Comparison of ENCODE assay signal across 23 cellular contexts in genomic region chr7:42197391-42197790, GRCh38. TPM values are rescaled to one million over a fixed set of nuclear protein-coding genes. Genes with fewer than 3 reads are reported as not detected.
DNase-seq lines count a peak whose midpoint lies in the region; TF ChIP-seq lines count a peak whose summit lies in the region.
"Had no signal": no experiment of that assay in that cellular context is flagged by ENCODE, and none has a peak within 500 bp of the region (broad histone marks: within the 10 kb centered on the region; RNA-seq: fewer than 3 reads in every experiment).

No MANE protein-coding gene starts in this region.

- no peak overlapping the region for H3K4me3 ChIP-seq in fibroblast of villous mesenchyme (ENCODE audit: low read depth, low read length)
- no peak overlapping the region for H3K4me3 ChIP-seq in skeletal muscle cell (ENCODE audit: low read depth, low read length)
- H3K4me3 ChIP-seq: right lobe of liver had no signal

- no peak for TF ChIP-seq CTCF in fibroblast of villous mesenchyme (IDR thresholded peaks at IDR 0.05; ENCODE audit: insufficient read depth, low read depth, low read length)

- DNase-seq in HCEC 1CT, result peak; percentile 36
- peak; percentile 96 for DNase-seq in amniotic epithelial cell (ENCODE audit: low read depth)
- DNase-seq in fibroblast of villous mesenchyme (ENCODE audit: low read depth), result peak; percentile 78
- DNase-seq in skeletal muscle cell (ENCODE audit: low read depth), result peak; percentile 60
- no peak for DNase-seq in activated CD4-positive, CD25-positive, alpha-beta regulatory T cell (lab: John Stamatoyannopoulos, UW)
- DNase-seq in stimulated activated CD4-positive, alpha-beta T cell treated with anti-CD3 and anti-CD28 coated beads, Interleukin-15, amount 100 ng/mL, for 24 hours, result no peak
- DNase-seq in NCI-H146 (lab: John Stamatoyannopoulos, UW), result no peak
- DNase-seq in SKM-1 treated with dmso at 0.1 percent for 144 hours (lab: John Stamatoyannopoulos, UW; ENCODE audit: unreplicated experiment), result no peak
- DNase-seq: activated naive CD8-positive, alpha-beta T cell treated with anti-CD3 and anti-CD28 coated beads, Interleukin-2, amount 50 U/mL, for 24 hours; caudate nucleus; COR-L47; effector CD4-positive, alpha-beta T cell; foreskin keratinocyte; H9; KBM-7; left ventricle myocardium superior; NCI-H1092; NCI-H2107; NCI-H526; right lobe of liver; stimulated activated CD4-positive, alpha-beta T cell treated with anti-CD3 and anti-CD28 coated beads, Interleukin-2, amount 100 ng/mL, for 24 hours had no signal

RNA-seq across cellular contexts. Expression of gene GLI3, which starts 39.6 kb away (rescaled TPM):
- total RNA-seq in fibroblast of villous mesenchyme, result 4.3 and 7.1 TPM in 2 replicates
- total RNA-seq: G401; T-helper 2 cell treated with Interferon-gamma antibody and Interleukin-4, amounts not matched to agents 100 ng/mL and 5 ng/mL, for 36 hours had no signal

Comparison
In these comparisons a context has a peak if more than half of its experiments do, and no peak if none do; other contexts are left out.
1. DNase-seq: peak in HCEC 1CT (single experiment), amniotic epithelial cell (single experiment), fibroblast of villous mesenchyme (single experiment) and skeletal muscle cell (single experiment); none in activated CD4-positive, CD25-positive, alpha-beta regulatory T cell (0 of 4), stimulated activated CD4-positive, alpha-beta T cell treated with anti-CD3 and anti-CD28 coated beads, Interleukin-15, amount 100 ng/mL, for 24 hours (single experiment), NCI-H146 (single experiment) and SKM-1 treated with dmso at 0.1 percent for 144 hours (single experiment).